ENCODE assay signal across 23 cellular contexts in the genomic region with DNA sequence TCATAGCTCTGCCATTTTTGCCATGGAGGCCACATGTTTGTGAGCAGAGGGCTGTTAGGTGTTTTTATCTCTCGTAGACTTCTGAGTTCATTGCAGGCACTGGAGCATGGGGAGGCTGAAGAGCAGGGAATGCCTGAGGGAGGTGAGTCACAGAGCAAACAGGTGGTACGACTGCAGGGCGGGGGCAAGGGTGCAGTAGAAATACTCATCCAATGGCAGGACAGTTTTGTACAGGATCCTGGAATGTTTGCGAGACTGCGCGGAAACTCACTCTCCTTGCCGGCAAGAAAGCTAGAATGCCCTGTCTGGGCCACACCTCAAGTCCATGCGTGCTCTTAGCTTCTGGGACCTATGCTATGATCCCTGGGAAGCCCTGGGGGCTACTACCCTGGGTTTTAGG. TPM values are rescaled to one million over a fixed set of nuclear protein-coding genes. Genes with fewer than 3 reads are reported as not detected.
A peak's percentile ranks its signal among the peaks of the same experiment; 100 is the strongest.
DNase-seq lines count a peak whose midpoint lies in the region; ATAC-seq and TF ChIP-seq lines count a peak whose summit lies in the region.
"Had no signal": no experiment of that assay in that cellular context is flagged by ENCODE, and none has a peak within 500 bp of the region (broad histone marks: within the 10 kb centered on the region; RNA-seq: fewer than 3 reads in every experiment).

No MANE protein-coding gene starts in this region.

- no peak overlapping the region for H2BK120ac ChIP-seq in trophoblast cell (ENCODE audit: insufficient read depth, low read length, poor library complexity)

- no peak overlapping the region for H3K4me3 Mint-ChIP-seq in natural killer cell treated with Interleukin-12 subunit alpha and Interleukin-12 subunit beta and Interleukin-15 and Interleukin-18, amount 100 ng/mL, for 72 hours
- H3K4me3 Mint-ChIP-seq: activated CD4-positive, alpha-beta memory T cell treated with anti-CD3 and anti-CD28 coated beads for 36 hours; activated naive CD4-positive, alpha-beta T cell treated with anti-CD3 and anti-CD28 coated beads, Interleukin-2, amount 50 U/mL, for 24 hours; activated T-cell treated with anti-CD3 and anti-CD28 coated beads, Interleukin-2, amount 50 U/mL, for 24 hours; dendritic cell treated with granulocyte-macrophage colony-stimulating factor and Interleukin-4, amounts not matched to agents 40 ng/mL and 50 ng/mL, for 4 days had no signal

- no peak overlapping the region for H3K4me2 ChIP-seq in trophoblast cell (ENCODE audit: low read length)

- no peak overlapping the region for H2AK5ac ChIP-seq in trophoblast cell (ENCODE audit: low read length)

- no peak overlapping the region for H3K23ac ChIP-seq in trophoblast cell (ENCODE audit: low read length)

- H3K4me3 ChIP-seq in trophoblast cell (ENCODE audit: low read depth, low read length) = no peak overlapping the region
- H3K4me3 ChIP-seq: K562, Peyer's patch had no signal

- no peak overlapping the region for H3K14ac ChIP-seq in trophoblast cell (ENCODE audit: low read length)

- WGBS in trophoblast cell (ENCODE audit: extremely low coverage, insufficient coverage, insufficient read length) = no CpG with 5 or more reads among the region's 8 CpGs

- H3K36me3 Mint-ChIP-seq in natural killer cell treated with Interleukin-12 subunit alpha and Interleukin-12 subunit beta and Interleukin-15 and Interleukin-18, amount 100 ng/mL, for 72 hours = no peaks in the 10 kb centered on the region
- H3K36me3 Mint-ChIP-seq: activated CD4-positive, alpha-beta memory T cell treated with anti-CD3 and anti-CD28 coated beads for 36 hours; activated naive CD4-positive, alpha-beta T cell treated with anti-CD3 and anti-CD28 coated beads, Interleukin-2, amount 50 U/mL, for 24 hours had no signal

- H2BK12ac ChIP-seq in trophoblast cell (ENCODE audit: low read length) = no peak overlapping the region

- no peak overlapping the region for H3K4ac ChIP-seq in trophoblast cell (ENCODE audit: low read depth, low read length)

- peak overlapping the region; percentile 24 for H3K27ac ChIP-seq in foreskin keratinocyte
- H3K27ac ChIP-seq in trophoblast cell (ENCODE audit: low read depth, low read length) = peak overlapping the region; percentile 38
- H3K27ac ChIP-seq: neutrophil, Peyer's patch had no signal

- no peaks in the 10 kb centered on the region for H3K4me1 ChIP-seq in foreskin keratinocyte
- H3K4me1 ChIP-seq in trophoblast cell (ENCODE audit: control insufficient read depth in 1 of 2, insufficient read depth in 2 of 2, low read length in 2 of 2) = peaks cover 0 to 2% of the 10 kb centered on the region in 2 experiments
- H3K4me1 ChIP-seq: Peyer's patch had no signal

- no peaks in the 10 kb centered on the region for H3K27me3 ChIP-seq in foreskin keratinocyte
- no peaks in the 10 kb centered on the region for H3K27me3 ChIP-seq in trophoblast cell (ENCODE audit: insufficient read depth, low read length)
- H3K27me3 ChIP-seq: neutrophil, Peyer's patch had no signal

- no peak overlapping the region for H2BK5ac ChIP-seq in trophoblast cell (ENCODE audit: low read depth, low read length, poor library complexity)

- H3K27ac Mint-ChIP-seq in natural killer cell treated with Interleukin-12 subunit alpha and Interleukin-12 subunit beta and Interleukin-15 and Interleukin-18, amount 100 ng/mL, for 72 hours = no peak overlapping the region
- H3K27ac Mint-ChIP-seq: activated CD4-positive, alpha-beta memory T cell treated with anti-CD3 and anti-CD28 coated beads for 36 hours; activated naive CD4-positive, alpha-beta T cell treated with anti-CD3 and anti-CD28 coated beads, Interleukin-2, amount 50 U/mL, for 24 hours; activated T-cell treated with anti-CD3 and anti-CD28 coated beads, Interleukin-2, amount 50 U/mL, for 24 hours; dendritic cell treated with granulocyte-macrophage colony-stimulating factor and Interleukin-4, amounts not matched to agents 40 ng/mL and 50 ng/mL, for 4 days had no signal

- no peaks in the 10 kb centered on the region for H3K79me2 ChIP-seq in trophoblast cell (ENCODE audit: control insufficient read depth, insufficient read depth, low read length, poor library complexity)

- no peak overlapping the region for H4K91ac ChIP-seq in trophoblast cell (ENCODE audit: low read depth, low read length)

- no peak overlapping the region for H3K9ac ChIP-seq in trophoblast cell (ENCODE audit: low read length)

- no peaks in the 10 kb centered on the region for H3K9me3 ChIP-seq in trophoblast cell (ENCODE audit: insufficient read depth, low read depth, low read length)
- H3K9me3 ChIP-seq: neutrophil, Peyer's patch had no signal

- no peak overlapping the region for H4K12ac ChIP-seq in trophoblast cell (ENCODE audit: low read depth, low read length)

- H3K36me3 ChIP-seq in trophoblast cell (ENCODE audit: control insufficient read depth in 1 of 2, insufficient read depth in 2 of 2, low read length in 2 of 2) = no peaks in the 10 kb centered on the region
- H3K36me3 ChIP-seq: neutrophil, Peyer's patch had no signal

- H2AFZ ChIP-seq in trophoblast cell (ENCODE audit: insufficient read depth, low read length, poor library complexity) = no peak overlapping the region

- no peak overlapping the region for H4K8ac ChIP-seq in trophoblast cell (ENCODE audit: low read depth, low read length)

- peaks cover 3% of the 10 kb centered on the region for H3K9me3 Mint-ChIP-seq in natural killer cell treated with Interleukin-12 subunit alpha and Interleukin-12 subunit beta and Interleukin-15 and Interleukin-18, amount 100 ng/mL, for 72 hours
- H3K9me3 Mint-ChIP-seq: activated naive CD4-positive, alpha-beta T cell treated with anti-CD3 and anti-CD28 coated beads, Interleukin-2, amount 50 U/mL, for 24 hours; dendritic cell treated with granulocyte-macrophage colony-stimulating factor and Interleukin-4, amounts not matched to agents 40 ng/mL and 50 ng/mL, for 4 days had no signal

- H3K18ac ChIP-seq in trophoblast cell (ENCODE audit: low read length) = no peak overlapping the region

- H3K27me3 Mint-ChIP-seq in natural killer cell treated with Interleukin-12 subunit alpha and Interleukin-12 subunit beta and Interleukin-15 and Interleukin-18, amount 100 ng/mL, for 72 hours = no peaks in the 10 kb centered on the region
- H3K27me3 Mint-ChIP-seq: activated CD4-positive, alpha-beta memory T cell treated with anti-CD3 and anti-CD28 coated beads for 36 hours; activated naive CD4-positive, alpha-beta T cell treated with anti-CD3 and anti-CD28 coated beads, Interleukin-2, amount 50 U/mL, for 24 hours; activated T-cell treated with anti-CD3 and anti-CD28 coated beads, Interleukin-2, amount 50 U/mL, for 24 hours; dendritic cell treated with granulocyte-macrophage colony-stimulating factor and Interleukin-4, amounts not matched to agents 40 ng/mL and 50 ng/mL, for 4 days had no signal

- DNase-seq in DMS 273 treated with DMSO at 0.1 percent for 48 hours (lab: John Stamatoyannopoulos, UW) = peak; percentile 63
- peak; percentile 3 for DNase-seq in NCI-H69 (lab: John Stamatoyannopoulos, UW)
- DNase-seq in foreskin keratinocyte = peak; percentile 76 to 90
- peak; percentile 90 for DNase-seq in trophoblast cell
- no peak for DNase-seq in natural killer cell treated with Interleukin-12 subunit alpha and Interleukin-12 subunit beta and Interleukin-15 and Interleukin-18, amount 100 ng/mL, for 72 hours (ENCODE audit: low spot score)
- DNase-seq in COLO829 (ENCODE audit: low spot score) = no peak
- DNase-seq: activated CD4-positive, alpha-beta memory T cell treated with anti-CD3 and anti-CD28 coated beads for 36 hours; activated T-cell treated with anti-CD3 and anti-CD28 coated beads, Interleukin-2, amount 50 U/mL, for 24 hours; Calu3; GF-D8; NCI-H1092; Peyer's patch; substantia nigra; SW 1271 had no signal

- H3K79me1 ChIP-seq in trophoblast cell (ENCODE audit: low read length) = no peaks in the 10 kb centered on the region

- ATAC-seq in foreskin keratinocyte (peak; percentile 99), GM21717 (IDR thresholded peaks at IDR 0.05; ENCODE audit: unreplicated experiment) (no peak), HG03460 (IDR thresholded peaks at IDR 0.05; ENCODE audit: unreplicated experiment) (no peak)
- no peak for ATAC-seq in natural killer cell treated with Interleukin-12 subunit alpha and Interleukin-12 subunit beta and Interleukin-15 and Interleukin-18, amount 100 ng/mL, for 72 hours
- ATAC-seq: K562, sciatic nerve had no signal

- no peaks in the 10 kb centered on the region for H3K4me1 Mint-ChIP-seq in natural killer cell treated with Interleukin-12 subunit alpha and Interleukin-12 subunit beta and Interleukin-15 and Interleukin-18, amount 100 ng/mL, for 72 hours (ENCODE audit: low read depth in 2 of 2)
- H3K4me1 Mint-ChIP-seq: activated naive CD4-positive, alpha-beta T cell treated with anti-CD3 and anti-CD28 coated beads, Interleukin-2, amount 50 U/mL, for 24 hours had no signal

- no peak for TF ChIP-seq CTCF in foreskin keratinocyte (conservative IDR thresholded peaks at IDR 0.05)

RNA-seq across cellular contexts. Expression of a gene that starts 20.0 kb away (rescaled TPM):
- total RNA-seq in foreskin keratinocyte = not detected in 2 replicates
- polyA plus RNA-seq in foreskin keratinocyte = not detected in 2 replicates
- polyA plus RNA-seq in trophoblast cell (2013) = not detected in 2 replicates
- not detected for total RNA-seq in natural killer cell treated with Interleukin-12 subunit alpha and Interleukin-12 subunit beta and Interleukin-15 and Interleukin-18, amount 100 ng/mL, for 72 hours
- total RNA-seq: activated CD4-positive, alpha-beta memory T cell treated with anti-CD3 and anti-CD28 coated beads for 36 hours; Calu3; glomerular endothelial cell; K562; Peyer's patch; sciatic nerve had no signal
- polyA plus RNA-seq: esophagus, K562 had no signal

Comparison
In these comparisons a context has a peak if more than half of its experiments do, and no peak if none do; other contexts are left out.
1. DNase-seq: peak in DMS 273 treated with DMSO at 0.1 percent for 48 hours (single experiment), NCI-H69 (single experiment), foreskin keratinocyte (2 of 2) and trophoblast cell (2 of 2); none in natural killer cell treated with Interleukin-12 subunit alpha and Interleukin-12 subunit beta and Interleukin-15 and Interleukin-18, amount 100 ng/mL, for 72 hours (single experiment) and COLO829 (single experiment).